14 cellular contexts compared by ENCODE assay signal in the genomic region with DNA sequence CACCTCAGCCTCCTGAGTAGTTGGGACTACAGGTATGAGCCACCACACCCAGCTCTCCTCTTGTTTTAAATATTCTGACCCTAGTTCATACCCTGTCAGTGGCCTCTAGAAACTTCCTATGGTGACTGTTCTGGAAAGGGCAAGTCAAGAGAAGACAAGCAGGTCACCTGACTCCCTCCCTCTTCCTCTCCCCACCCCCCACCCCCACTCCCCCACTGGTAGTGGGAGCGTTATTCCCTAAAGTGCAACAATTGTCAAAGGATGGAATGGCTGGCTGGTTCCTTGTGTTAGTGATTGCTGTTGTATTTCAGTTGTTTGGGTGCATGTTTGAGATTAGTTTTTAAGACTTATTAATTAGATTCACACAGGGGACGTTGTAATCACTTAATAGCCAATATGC.
DNase-seq lines count a peak whose midpoint lies in the region; ATAC-seq and TF ChIP-seq lines count a peak whose summit lies in the region.
"Had no signal": no experiment of that assay in that cellular context is flagged by ENCODE, and none has a peak within 500 bp of the region (broad histone marks: within the 10 kb centered on the region; RNA-seq: fewer than 3 reads in every experiment).

No MANE protein-coding gene starts in this region.

- no peaks in the 10 kb centered on the region for H3K27me3 Mint-ChIP-seq in nephron (ENCODE audit: low read depth)

- H3K4me3 ChIP-seq in left ventricle myocardium inferior (no peak overlapping the region), right cardiac atrium (ENCODE audit: low read length) (no peak overlapping the region), upper lobe of right lung (no peak overlapping the region), PC-3 (ENCODE audit: low read length) (no peak overlapping the region)
- H3K4me3 ChIP-seq: BLaER1 treated with 17β-estradiol and CSF1 and Interleukin-3, amounts not matched to agents 10 nM and 100 nM had no signal

- H3K4me1 ChIP-seq in left ventricle myocardium inferior (peaks cover 53% of the 10 kb centered on the region), right cardiac atrium (ENCODE audit: control insufficient read depth, insufficient read depth, low read length) (peaks cover 23% of the 10 kb centered on the region), upper lobe of right lung (peaks cover 59% of the 10 kb centered on the region), PC-3 (ENCODE audit: insufficient read depth, low read length) (peaks cover 22% of the 10 kb centered on the region)

- peaks cover 23% of the 10 kb centered on the region for H3K79me2 ChIP-seq in PC-3 (ENCODE audit: low read length)

- TF ChIP-seq CTCF in left ventricle myocardium inferior (IDR thresholded peaks at IDR 0.05; ENCODE audit: borderline replicate concordance), result no peak
- no peak for TF ChIP-seq CTCF in VCaP (conservative IDR thresholded peaks at IDR 0.05)
- no peak for TF ChIP-seq CTCF in nephron (IDR thresholded peaks at IDR 0.05; ENCODE audit: unreplicated experiment in 3 of 3)
- no peak for TF ChIP-seq CTCF in upper lobe of right lung (IDR thresholded peaks at IDR 0.05)
- TF ChIP-seq CTCF in PC-3 (conservative IDR thresholded peaks at IDR 0.05; ENCODE audit: low read depth, low read length), result no peak

- H3K36me3 Mint-ChIP-seq in nephron (ENCODE audit: low read depth), result peaks cover 9% of the 10 kb centered on the region
- H3K36me3 Mint-ChIP-seq: CD4-positive, CD25-positive, alpha-beta regulatory T cell had no signal

- no peaks in the 10 kb centered on the region for H4K20me1 ChIP-seq in PC-3 (ENCODE audit: low read length)

- H3K27ac ChIP-seq in left ventricle myocardium inferior (replicated peaks) (peak overlapping the region; percentile 1), right cardiac atrium (ENCODE audit: low read length) (no peak overlapping the region), VCaP (peak overlapping the region; percentile 68), upper lobe of right lung (peak overlapping the region; percentile 51), PC-3 (ENCODE audit: low read length) (no peak overlapping the region)
- H3K27ac ChIP-seq: BLaER1 treated with 17β-estradiol and CSF1 and Interleukin-3, amounts not matched to agents 10 nM and 100 nM had no signal

- H3K36me3 ChIP-seq in left ventricle myocardium inferior, result no peaks in the 10 kb centered on the region
- no peaks in the 10 kb centered on the region for H3K36me3 ChIP-seq in upper lobe of right lung
- H3K36me3 ChIP-seq in PC-3 (ENCODE audit: low read depth, low read length), result no peaks in the 10 kb centered on the region

- CTCF ChIA-PET in PC-3 (lab: Charles Lee), result no interaction called here

- H3K4me1 Mint-ChIP-seq in nephron, result peaks cover 62% of the 10 kb centered on the region

- H3F3A ChIP-seq in PC-3 (ENCODE audit: low read length, unreplicated experiment), result peaks cover 3% of the 10 kb centered on the region

- no peak overlapping the region for H3K9ac ChIP-seq in PC-3 (ENCODE audit: low read length)
- H3K9ac ChIP-seq: BLaER1 treated with 17β-estradiol and CSF1 and Interleukin-3, amounts not matched to agents 10 nM and 100 nM had no signal

- BruUV-seq in PC-3 (replicated peaks; lab: Mats Ljungman, UMichigan), result no TSS peak

- no peaks in the 10 kb centered on the region for H3K9me2 ChIP-seq in PC-3 (replicated peaks; ENCODE audit: low read length)

- DNase-seq in left ventricle myocardium inferior, result no peak
- no peak for DNase-seq in right cardiac atrium
- DNase-seq in upper lobe of right lung, result no peak
- DNase-seq in sciatic nerve (ENCODE audit: low spot score), result no peak
- DNase-seq in NCI-H748 (lab: John Stamatoyannopoulos, UW; ENCODE audit: unreplicated experiment), result no peak
- DNase-seq in PC-3, result no peak
- DNase-seq: ACHN; Calu3; CD4-positive, CD25-positive, alpha-beta regulatory T cell; DMS 273 treated with DMSO at 0.1 percent for 48 hours; IMR-90 had no signal

- intact Hi-C loops in left ventricle myocardium inferior (cut with micrococcal nuclease), result no loop called here
- intact Hi-C loops in right cardiac atrium (cut with DNase I), result loop anchor here in 1 of 4 donors (10.0 kb wide), 1 partner anchor 130 kb away; no protein-coding TSS in a partner anchor
- intact Hi-C loops in upper lobe of right lung (cut with DNase I), result no loop called here
- intact Hi-C loops in sciatic nerve (cut with DNase I), result no loop called here
- intact Hi-C loops in PC-3 (cut with micrococcal nuclease), result no loop called here

- ATAC-seq in right cardiac atrium (no peak), upper lobe of right lung (no peak), sciatic nerve (no peak), PC-3 (no peak)

- H3K9me3 ChIP-seq in left ventricle myocardium inferior (replicated peaks) (peaks cover 6% of the 10 kb centered on the region), right cardiac atrium (ENCODE audit: control insufficient read depth, low read length) (no peaks in the 10 kb centered on the region), upper lobe of right lung (no peaks in the 10 kb centered on the region), PC-3 (ENCODE audit: low read length) (no peaks in the 10 kb centered on the region)

- no peak overlapping the region for H3K4me2 ChIP-seq in PC-3 (ENCODE audit: low read length)

- no peak overlapping the region for H3K4me3 Mint-ChIP-seq in nephron
- H3K4me3 Mint-ChIP-seq: CD4-positive, CD25-positive, alpha-beta regulatory T cell had no signal

- 52% methylated on average over 2 of the region's 2 CpGs for WGBS in right cardiac atrium

- peak overlapping the region; percentile 1 to 63 (median 20) for H3K27ac Mint-ChIP-seq in nephron
- H3K27ac Mint-ChIP-seq: CD4-positive, CD25-positive, alpha-beta regulatory T cell had no signal

- H3K27me3 ChIP-seq in left ventricle myocardium inferior (ENCODE audit: low read depth) (no peaks in the 10 kb centered on the region), right cardiac atrium (ENCODE audit: control insufficient read depth, insufficient read depth) (no peaks in the 10 kb centered on the region), upper lobe of right lung (no peaks in the 10 kb centered on the region), PC-3 (ENCODE audit: low read length) (no peaks in the 10 kb centered on the region)
- H3K27me3 ChIP-seq: BLaER1 treated with 17β-estradiol and CSF1 and Interleukin-3, amounts not matched to agents 10 nM and 100 nM had no signal

- H2AFZ ChIP-seq in PC-3 (ENCODE audit: low read length), result no peak overlapping the region

- H3K9me3 Mint-ChIP-seq in nephron, result peaks cover 7% of the 10 kb centered on the region

- POLR2A ChIA-PET in PC-3 (lab: Charles Lee; ENCODE audit: unreplicated experiment), result no interaction called here

Comparison
In these comparisons a context has a peak if more than half of its experiments do, and no peak if none do; other contexts are left out.
1. H3K27ac ChIP-seq: peak in left ventricle myocardium inferior (single experiment), VCaP (single experiment) and upper lobe of right lung (single experiment); none in right cardiac atrium (single experiment) and PC-3 (single experiment).